ENCODE assay signal across 1 cellular context in the genomic region with DNA sequence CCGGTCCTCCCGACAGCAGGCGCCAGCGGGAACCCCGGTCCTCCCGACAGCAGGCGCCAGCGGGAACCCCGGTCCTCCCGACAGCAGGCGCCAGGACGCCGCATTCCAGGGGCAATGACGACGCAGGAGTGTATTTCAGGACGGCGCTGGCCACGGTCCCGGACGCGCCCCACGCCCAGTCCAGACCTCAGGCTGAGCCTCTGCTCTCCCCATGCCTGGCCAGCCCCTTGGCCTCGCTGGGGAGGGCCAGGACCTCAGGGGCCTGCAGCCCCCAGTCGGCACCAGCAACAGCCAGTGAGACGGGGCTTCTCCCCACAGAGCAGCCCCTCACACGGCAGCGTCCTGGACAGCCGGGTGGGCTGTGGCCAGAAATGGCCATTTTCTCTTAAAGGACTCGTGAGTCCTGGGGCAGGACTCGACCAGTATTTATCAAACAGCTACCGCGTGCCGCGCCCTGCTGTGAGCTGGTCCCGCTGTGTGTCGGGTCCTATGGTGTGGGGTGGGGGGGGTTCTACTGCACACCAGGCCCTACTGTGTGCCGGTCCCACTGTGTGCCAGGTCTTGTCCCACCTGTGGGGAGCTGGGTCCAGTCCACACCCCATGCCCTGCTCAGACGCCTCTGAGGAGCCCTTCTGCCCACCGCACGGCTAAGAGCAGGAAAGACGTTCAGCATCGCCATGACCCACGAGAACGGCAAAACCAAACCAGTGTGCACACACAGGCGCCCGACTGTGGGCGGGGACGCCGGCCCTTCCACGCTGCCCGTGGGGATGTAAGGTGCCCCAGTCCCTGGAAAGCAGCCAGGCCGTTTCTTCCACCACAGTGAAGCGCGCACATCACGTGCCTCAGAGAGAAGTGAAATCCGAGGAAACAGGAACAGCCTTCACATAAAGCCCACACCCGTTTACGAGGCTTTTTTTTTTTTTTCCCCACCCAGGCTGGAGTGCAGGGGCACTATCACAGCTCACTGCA.
A peak's percentile ranks its signal among the peaks of the same experiment; 100 is the strongest.
TF ChIP-seq lines count a peak whose summit lies in the region.

No MANE protein-coding gene starts in this region.

TF ChIP-seq in HEK293, 187 proteins besides CTCF, POLR2A, EP300 and RAD21 (continued from another document):
- TF ChIP-seq, protein P1, sequence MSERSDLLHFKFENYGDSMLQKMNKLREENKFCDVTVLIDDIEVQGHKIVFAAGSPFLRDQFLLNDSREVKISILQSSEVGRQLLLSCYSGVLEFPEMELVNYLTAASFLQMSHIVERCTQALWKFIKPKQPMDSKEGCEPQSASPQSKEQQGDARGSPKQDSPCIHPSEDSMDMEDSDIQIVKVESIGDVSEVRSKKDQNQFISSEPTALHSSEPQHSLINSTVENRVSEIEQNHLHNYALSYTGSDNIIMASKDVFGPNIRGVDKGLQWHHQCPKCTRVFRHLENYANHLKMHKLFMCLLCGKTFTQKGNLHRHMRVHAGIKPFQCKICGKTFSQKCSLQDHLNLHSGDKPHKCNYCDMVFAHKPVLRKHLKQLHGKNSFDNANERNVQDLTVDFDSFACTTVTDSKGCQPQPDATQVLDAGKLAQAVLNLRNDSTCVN (tag by site-specific recombination; optimal IDR thresholded peaks at IDR 0.05): peak; percentile 2
- 0 out of 2 replicates have a peak, but pooled peaks have one; percentile 22 for TF ChIP-seq KLF1 (tag by site-specific recombination; IDR thresholded peaks at IDR 0.05)
